Comparison of ENCODE assay signal across 19 cellular contexts in genomic region chr13:81184556-81185265, GRCh38.
"Had no signal": no experiment of that assay in that cellular context is flagged by ENCODE, and none has a peak within 500 bp of the region (broad histone marks: within the 10 kb centered on the region; RNA-seq: fewer than 3 reads in every experiment).

No MANE protein-coding gene starts in this region.

- H3K27ac ChIP-seq: ascending aorta, neutrophil, right atrium auricular region, spleen, tibial nerve, vagina had no signal

- H3K9me3 ChIP-seq: ascending aorta, neutrophil, right atrium auricular region, spleen, tibial nerve, vagina had no signal

- H3K27me3 ChIP-seq: ascending aorta, neutrophil, right atrium auricular region, spleen, tibial nerve, vagina had no signal

- H3K4me1 ChIP-seq: ascending aorta, right atrium auricular region, spleen, tibial nerve, vagina had no signal

- H3K27ac Mint-ChIP-seq: activated T-cell treated with anti-CD3 and anti-CD28 coated beads, Interleukin-2, amount 50 U/mL, for 24 hours; dendritic cell treated with granulocyte-macrophage colony-stimulating factor and Interleukin-4, amounts not matched to agents 40 ng/mL and 50 ng/mL, for 4 days; effector memory CD8-positive, alpha-beta T cell; naive thymus-derived CD8-positive, alpha-beta T cell; stimulated activated memory B cell treated with anti-CD40 and anti-IgM and Interleukin-4, amounts not matched to agents 10 μg/mL and 1 μg/mL and 100 μg/mL, for 72 hours had no signal

- H3K36me3 Mint-ChIP-seq: naive thymus-derived CD8-positive, alpha-beta T cell; stimulated activated memory B cell treated with anti-CD40 and anti-IgM and Interleukin-4, amounts not matched to agents 10 μg/mL and 1 μg/mL and 100 μg/mL, for 72 hours had no signal

- H3K4me3 ChIP-seq: ascending aorta, lung, right atrium auricular region, spleen, tibial nerve, vagina had no signal

- H3K27me3 Mint-ChIP-seq: activated T-cell treated with anti-CD3 and anti-CD28 coated beads, Interleukin-2, amount 50 U/mL, for 24 hours; dendritic cell treated with granulocyte-macrophage colony-stimulating factor and Interleukin-4, amounts not matched to agents 40 ng/mL and 50 ng/mL, for 4 days; effector memory CD8-positive, alpha-beta T cell; naive thymus-derived CD8-positive, alpha-beta T cell; stimulated activated memory B cell treated with anti-CD40 and anti-IgM and Interleukin-4, amounts not matched to agents 10 μg/mL and 1 μg/mL and 100 μg/mL, for 72 hours had no signal

- H3K4me1 Mint-ChIP-seq: naive thymus-derived CD8-positive, alpha-beta T cell; stimulated activated memory B cell treated with anti-CD40 and anti-IgM and Interleukin-4, amounts not matched to agents 10 μg/mL and 1 μg/mL and 100 μg/mL, for 72 hours had no signal

- DNase-seq: activated CD4-positive, alpha-beta T cell treated with anti-CD3 and anti-CD28 coated beads, Interleukin-2, amount 50 U/mL, for 4 hours; activated CD4-positive, CD25-positive, alpha-beta regulatory T cell treated with anti-CD3 and anti-CD28 coated beads, Interleukin-2, amount 50 U/mL, for 72 hours; activated T-cell treated with anti-CD3 and anti-CD28 coated beads, Interleukin-2, amount 50 U/mL, for 24 hours; effector memory CD8-positive, alpha-beta T cell; erythroblast; foreskin melanocyte; head of caudate nucleus; left colon; naive thymus-derived CD8-positive, alpha-beta T cell; spleen; stimulated activated CD4-positive, alpha-beta T cell treated with anti-CD3 and anti-CD28 coated beads, Interleukin-1b, Interleukin-23, amount 100 ng/mL, for 48 hours had no signal

- H3K4me3 Mint-ChIP-seq: activated T-cell treated with anti-CD3 and anti-CD28 coated beads, Interleukin-2, amount 50 U/mL, for 24 hours; dendritic cell treated with granulocyte-macrophage colony-stimulating factor and Interleukin-4, amounts not matched to agents 40 ng/mL and 50 ng/mL, for 4 days; effector memory CD8-positive, alpha-beta T cell; naive thymus-derived CD8-positive, alpha-beta T cell; stimulated activated memory B cell treated with anti-CD40 and anti-IgM and Interleukin-4, amounts not matched to agents 10 μg/mL and 1 μg/mL and 100 μg/mL, for 72 hours had no signal

- H3K36me3 ChIP-seq: ascending aorta, neutrophil, right atrium auricular region, spleen, tibial nerve, vagina had no signal

- H3K9me3 Mint-ChIP-seq: dendritic cell treated with granulocyte-macrophage colony-stimulating factor and Interleukin-4, amounts not matched to agents 40 ng/mL and 50 ng/mL, for 4 days; effector memory CD8-positive, alpha-beta T cell; stimulated activated memory B cell treated with anti-CD40 and anti-IgM and Interleukin-4, amounts not matched to agents 10 μg/mL and 1 μg/mL and 100 μg/mL, for 72 hours had no signal
